Comparison of ENCODE assay signal across 9 cellular contexts in the genomic region with DNA sequence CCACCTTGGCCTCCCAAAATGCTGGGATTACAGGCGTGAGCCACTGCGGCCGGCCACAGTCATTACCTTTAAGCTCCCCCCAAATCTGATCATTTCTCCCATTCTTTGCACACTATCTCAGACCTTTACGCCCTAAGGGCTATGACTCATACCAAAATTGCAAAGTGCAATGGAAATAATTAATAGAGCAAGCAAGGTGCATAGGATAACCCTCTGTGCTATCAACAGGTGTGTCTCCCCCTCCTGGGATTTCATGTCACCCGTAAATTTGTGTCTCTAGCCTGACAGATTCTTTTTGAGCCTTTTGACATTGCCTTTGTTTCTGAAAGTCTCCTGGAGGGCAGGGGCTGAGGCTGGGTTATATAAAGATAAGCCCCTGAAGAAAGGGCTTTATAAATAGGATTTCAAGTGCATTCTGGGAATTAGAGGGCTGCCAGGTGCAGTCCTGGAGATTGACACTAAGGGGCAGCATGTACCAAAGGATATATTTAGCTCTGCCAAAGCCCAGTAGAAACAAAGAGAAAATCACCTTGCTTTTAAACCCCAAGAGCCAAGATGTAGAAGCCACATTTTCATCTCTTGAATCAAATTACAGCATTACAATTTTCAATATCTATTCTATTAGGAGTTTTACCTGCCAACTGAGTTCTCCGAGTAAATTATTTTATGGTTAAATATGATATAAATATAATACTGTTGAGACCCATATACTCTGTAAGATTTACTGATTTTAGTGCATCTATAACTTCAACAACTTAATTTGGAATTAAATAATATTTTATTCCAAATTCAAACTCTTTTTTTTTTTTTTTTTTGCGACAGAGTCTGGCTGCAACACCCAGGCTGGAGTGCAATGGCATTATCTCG. TPM values are rescaled to one million over a fixed set of nuclear protein-coding genes. Genes with fewer than 3 reads are reported as not detected.
A peak's percentile ranks its signal among the peaks of the same experiment; 100 is the strongest.
DNase-seq lines count a peak whose midpoint lies in the region; ATAC-seq, FAIRE-seq and TF ChIP-seq lines count a peak whose summit lies in the region.
"Had no signal": no experiment of that assay in that cellular context is flagged by ENCODE, and none has a peak within 500 bp of the region (broad histone marks: within the 10 kb centered on the region; RNA-seq: fewer than 3 reads in every experiment).

No MANE protein-coding gene starts in this region.

- H3K9me3 ChIP-seq in MM.1S (replicated peaks; ENCODE audit: insufficient read depth, low read length) (no peaks in the 10 kb centered on the region), pancreas (no peaks in the 10 kb centered on the region), vagina (no peaks in the 10 kb centered on the region)

- FAIRE-seq in frontal cortex (lab: Jason Lieb, UNC) (no peak), pancreas (lab: Jason Lieb, UNC) (no peak)

- TF ChIP-seq CTCF in MM.1S (IDR thresholded peaks at IDR 0.05; ENCODE audit: low read length), result peak; percentile 84
- TF ChIP-seq CTCF in pancreas (IDR thresholded peaks at IDR 0.05), result peak; percentile 56 to 81 (median 74)
- peak in 2 of 3 experiments; percentile 26 to 55 for TF ChIP-seq CTCF in vagina (IDR thresholded peaks at IDR 0.05)

- no peak for TF ChIP-seq POLR2A in vagina (IDR thresholded peaks at IDR 0.05)

- H3K4me3 ChIP-seq in MM.1S (ENCODE audit: low read length), result no peak overlapping the region
- H3K4me3 ChIP-seq in pancreas, result peak overlapping the region in 1 of 4 donors; percentile 7
- no peak overlapping the region for H3K4me3 ChIP-seq in vagina
- H3K4me3 ChIP-seq: skin epidermis had no signal

- no peaks in the 10 kb centered on the region for H3K79me2 ChIP-seq in MM.1S (ENCODE audit: low read length)

- H3K27ac ChIP-seq in MM.1S (ENCODE audit: low read length) (no peak overlapping the region), pancreas (peak overlapping the region in 2 of 4 donors; percentile 37 to 46), vagina (no peak overlapping the region)
- H3K27ac ChIP-seq: skin epidermis had no signal

- no peaks in the 10 kb centered on the region for H3F3A ChIP-seq in MM.1S (ENCODE audit: insufficient read depth, low read length)

- H3K9me2 ChIP-seq in MM.1S (replicated peaks; ENCODE audit: insufficient read depth, low read length), result no peaks in the 10 kb centered on the region

- DNase-seq in NK-92 treated with Interleukin-12 subunit alpha and Interleukin-12 subunit beta, amount 100 ng/mL, for 24 hours (lab: John Stamatoyannopoulos, UW), result peak; percentile 15
- DNase-seq in NK-92 (lab: John Stamatoyannopoulos, UW; ENCODE audit: unreplicated experiment) (no peak), MM.1S (peak; percentile 76), SHP77 (lab: John Stamatoyannopoulos, UW) (peak; percentile 21 to 25), frontal cortex (ENCODE audit: low spot score in 2 of 2) (peak; percentile 47 to 54), pancreas (peak in 5 of 6 donors; percentile 30 to 77 (median 41)), vagina (ENCODE audit: extremely low spot score in 2 of 2) (no peak)
- peak; percentile 27 for DNase-seq in activated T-helper 9 cell treated with anti-CD3 and anti-CD28 coated beads, Interleukin-2, amount 50 U/mL, for 16 hours (ENCODE audit: low read depth)

- H3K36me3 ChIP-seq in MM.1S (replicated peaks; ENCODE audit: insufficient read depth, low read length) (no peaks in the 10 kb centered on the region), pancreas (no peaks in the 10 kb centered on the region), vagina (no peaks in the 10 kb centered on the region)

- ATAC-seq in pancreas, result peak; percentile 88 to 98 (median 96)

- H4K20me1 ChIP-seq in MM.1S (ENCODE audit: insufficient read depth, low read length), result no peaks in the 10 kb centered on the region

- H3K27me3 ChIP-seq in MM.1S (replicated peaks; ENCODE audit: insufficient read depth, low read length) (no peaks in the 10 kb centered on the region), pancreas (no peaks in the 10 kb centered on the region), vagina (no peaks in the 10 kb centered on the region)

- WGBS in pancreas, 2 donors, result 52 to 58% methylated on average over 8 of the region's 8 CpGs

- H3K4me2 ChIP-seq in MM.1S (ENCODE audit: low read depth, low read length), result peak overlapping the region; percentile 49; the same call in 1 of the 2 replicates

- H2AFZ ChIP-seq in MM.1S (ENCODE audit: low read length), result peak overlapping the region; percentile 90

- intact Hi-C loops in pancreas (cut with DNase I) (no loop called here), vagina (cut with DNase I) (no loop called here)

- H3K4me1 ChIP-seq in MM.1S (ENCODE audit: low read length) (no peaks in the 10 kb centered on the region), pancreas (no peaks in the 10 kb centered on the region), vagina (no peaks in the 10 kb centered on the region)

- H3K9ac ChIP-seq in MM.1S (ENCODE audit: low read length), result no peak overlapping the region

RNA-seq across cellular contexts. Expression of a gene that starts 18.2 kb away (rescaled TPM):
- total RNA-seq in frontal cortex (not detected), pancreas (under 1 TPM in 3 of 6 donors, not detected in 3; 0.16 to 0.41 (median 0.18) TPM), vagina (not detected)
- polyA plus RNA-seq in pancreas, result 1 to 10 TPM in 1 of 2 donors, under 1 TPM in 1; 0.68 to 1.2 TPM

RNA-seq across cellular contexts. Expression of a gene that starts 49.2 kb away (rescaled TPM):
- total RNA-seq in frontal cortex (1.2 TPM), pancreas (10 to 100 TPM in 5 of 6 donors, 1 to 10 TPM in 1; 9.2 to 18.8 (median 14.9) TPM), vagina (6.6 TPM)
- polyA plus RNA-seq in pancreas, result 10 to 100 TPM in 1 of 2 donors, 1 to 10 TPM in 1; 6.7 to 19.3 TPM

Comparison
In these comparisons a context has a peak if more than half of its experiments do, and no peak if none do; other contexts are left out.
1. DNase-seq: peak in NK-92 treated with Interleukin-12 subunit alpha and Interleukin-12 subunit beta, amount 100 ng/mL, for 24 hours (single experiment), MM.1S (single experiment), SHP77 (2 of 2), activated T-helper 9 cell treated with anti-CD3 and anti-CD28 coated beads, Interleukin-2, amount 50 U/mL, for 16 hours (single experiment), frontal cortex (2 of 2) and pancreas (5 of 6); none in NK-92 (single experiment) and vagina (0 of 2).
2. Peak in every context shown above with its lines, with median percentiles within 50 percentile points of each other: CTCF ChIP-seq.